ENCODE assay signal across 22 cellular contexts in genomic region chr5:97067296-97067695, GRCh38.
"Had no signal": no experiment of that assay in that cellular context is flagged by ENCODE, and none has a peak within 500 bp of the region (broad histone marks: within the 10 kb centered on the region; RNA-seq: fewer than 3 reads in every experiment).

No MANE protein-coding gene starts in this region.

- H3K36me3 ChIP-seq: gastrocnemius medialis, left ventricle myocardium inferior, lower lobe of right lung, neutrophil, ovary, right atrium auricular region, sigmoid colon, suprapubic skin, thyroid gland, upper lobe of left lung, vagina had no signal

- H3K4me1 ChIP-seq: gastrocnemius medialis, lower lobe of right lung, right atrium auricular region, upper lobe of left lung, vagina had no signal

- DNase-seq: effector memory CD4-positive, alpha-beta T cell; gastrocnemius medialis; immature natural killer cell; kidney; left cardiac atrium; left ventricle myocardium inferior; lower lobe of right lung; midbrain; naive thymus-derived CD4-positive, alpha-beta T cell; ovary; sigmoid colon; small intestine; stimulated activated CD4-positive, alpha-beta T cell treated with anti-CD3 and anti-CD28 coated beads, Interleukin-2, amount 100 ng/mL, for 48 hours; stimulated activated naive CD4-positive, alpha-beta T cell treated with Interleukin-2 at 50 U/mL for 16 hours; thyroid gland; upper lobe of left lung had no signal

- H3K4me3 ChIP-seq: gastrocnemius medialis, left ventricle myocardium inferior, lower lobe of right lung, ovary, right atrium auricular region, sigmoid colon, suprapubic skin, thyroid gland, upper lobe of left lung, vagina had no signal

- H3K27ac ChIP-seq: gastrocnemius medialis, left ventricle myocardium inferior, lower lobe of right lung, neutrophil, ovary, right atrium auricular region, suprapubic skin, thyroid gland, upper lobe of left lung, vagina had no signal

- H3K36me3 Mint-ChIP-seq: immature natural killer cell, memory B cell had no signal

- H3K27me3 ChIP-seq: gastrocnemius medialis, neutrophil, ovary, right atrium auricular region, sigmoid colon, suprapubic skin, thyroid gland, upper lobe of left lung, vagina had no signal

- H3K4me1 Mint-ChIP-seq: immature natural killer cell, memory B cell had no signal

- H3K4me3 Mint-ChIP-seq: immature natural killer cell; memory B cell; naive thymus-derived CD4-positive, alpha-beta T cell had no signal

- H3K9me3 ChIP-seq: gastrocnemius medialis, left ventricle myocardium inferior, lower lobe of right lung, neutrophil, ovary, right atrium auricular region, sigmoid colon, suprapubic skin, thyroid gland, upper lobe of left lung, vagina had no signal

- ATAC-seq: esophagus mucosa; gastrocnemius medialis; left cardiac atrium; lower lobe of right lung; naive thymus-derived CD4-positive, alpha-beta T cell had no signal

- H3K9me3 Mint-ChIP-seq: immature natural killer cell; memory B cell; naive thymus-derived CD4-positive, alpha-beta T cell had no signal

- H3K27ac Mint-ChIP-seq: immature natural killer cell; memory B cell; naive thymus-derived CD4-positive, alpha-beta T cell had no signal
